ENCODE assay signal across 13 cellular contexts in genomic region chr18:62372156-62372555, GRCh38. TPM values are rescaled to one million over a fixed set of nuclear protein-coding genes. Genes with fewer than 3 reads are reported as not detected.
DNase-seq lines count a peak whose midpoint lies in the region; ATAC-seq, FAIRE-seq and TF ChIP-seq lines count a peak whose summit lies in the region.
"Had no signal": no experiment of that assay in that cellular context is flagged by ENCODE, and none has a peak within 500 bp of the region (broad histone marks: within the 10 kb centered on the region; RNA-seq: fewer than 3 reads in every experiment).

No MANE protein-coding gene starts in this region.

- 14% methylated on average over 5 of the region's 5 CpGs for WGBS in K562 (ENCODE audit: insufficient coverage, low coverage, missing lambda C conversion rate)
- WGBS in H9 (ENCODE audit: extremely low coverage, insufficient read length, low lambda C conversion rate): no CpG with 5 or more reads among the region's 5 CpGs

- no peak overlapping the region for H3T11ph ChIP-seq in H9 (ENCODE audit: low read length)

- H3K56ac ChIP-seq in H9 (ENCODE audit: insufficient read length, low read depth, low read length): no peak overlapping the region

- no peak overlapping the region for H2BK20ac ChIP-seq in H9 (ENCODE audit: low read depth, low read length, poor library complexity, severe bottlenecking)

- H3K18ac ChIP-seq in H9 (ENCODE audit: insufficient read length, low read depth, low read length): no peak overlapping the region

- no peak for TF ChIP-seq EP300 in K562 (IDR thresholded peaks at IDR 0.05; ENCODE audit: low read length)

- H3K9me2 ChIP-seq in Karpas-422 (replicated peaks; ENCODE audit: insufficient read depth, low read length): no peaks in the 10 kb centered on the region

- H3K23ac ChIP-seq in H9 (ENCODE audit: insufficient read length, low read depth, low read length): no peak overlapping the region

- no peak overlapping the region for H2BK12ac ChIP-seq in H9 (ENCODE audit: insufficient read length, low read depth, low read length)

- no peaks in the 10 kb centered on the region for H3K27me3 Mint-ChIP-seq in activated T-cell treated with anti-CD3 and anti-CD28 coated beads, Interleukin-2, amount 50 U/mL, for 24 hours
- no peaks in the 10 kb centered on the region; the same call in 1 of the 2 replicates for H3K27me3 Mint-ChIP-seq in H9 (ENCODE audit: low read depth)

- no peaks in the 10 kb centered on the region for H3K9me1 ChIP-seq in K562 (ENCODE audit: control insufficient read depth, insufficient read depth, low read length)

- H4K5ac ChIP-seq in H9 (ENCODE audit: insufficient read length, low read depth, low read length): no peak overlapping the region

- H3K4me3 ChIP-seq in Karpas-422 (ENCODE audit: low read length) (peak overlapping the region; percentile 59), K562 (no peak overlapping the region)
- H3K4me3 ChIP-seq: ascending aorta had no signal

- no peak overlapping the region for H3K4ac ChIP-seq in H9 (ENCODE audit: low read depth, low read length)

- H3K4me1 Mint-ChIP-seq in activated T-cell treated with anti-CD3 and anti-CD28 coated beads, Interleukin-2, amount 50 U/mL, for 24 hours (ENCODE audit: low read depth): peaks cover 14% of the 10 kb centered on the region
- H3K4me1 Mint-ChIP-seq in H9: peaks cover 42 to 45% of the 10 kb centered on the region in 2 experiments

- no peak overlapping the region for H2BK120ac ChIP-seq in H9 (ENCODE audit: low read depth, low read length, poor library complexity, severe bottlenecking)

- no peaks in the 10 kb centered on the region for H3K79me1 ChIP-seq in H9 (ENCODE audit: insufficient read depth, low read depth, low read length, poor library complexity, severe bottlenecking)

- BruUV-seq in K562 (replicated peaks; lab: Mats Ljungman, UMichigan): no TSS peak

- H3K27ac Mint-ChIP-seq in activated T-cell treated with anti-CD3 and anti-CD28 coated beads, Interleukin-2, amount 50 U/mL, for 24 hours: no peak overlapping the region
- no peak overlapping the region for H3K27ac Mint-ChIP-seq in H9

- H2AK5ac ChIP-seq in H9 (ENCODE audit: insufficient read length, low read length): no peak overlapping the region

- H3K79me2 ChIP-seq in Karpas-422 (ENCODE audit: low read length) (no peaks in the 10 kb centered on the region), K562 (ENCODE audit: control insufficient read depth, insufficient read depth, low read length) (no peaks in the 10 kb centered on the region), H9 (ENCODE audit: insufficient read depth, low read length) (no peaks in the 10 kb centered on the region)

- H3K36me3 Mint-ChIP-seq in activated T-cell treated with anti-CD3 and anti-CD28 coated beads, Interleukin-2, amount 50 U/mL, for 24 hours (ENCODE audit: low read depth): no peaks in the 10 kb centered on the region
- H3K36me3 Mint-ChIP-seq in H9 (ENCODE audit: insufficient read depth in 1 of 3, low read depth in 3 of 3): peaks cover 7 to 14% (median 9%) of the 10 kb centered on the region in 3 experiments

- H2AFZ ChIP-seq in Karpas-422 (ENCODE audit: low read length) (no peak overlapping the region), K562 (ENCODE audit: low read depth, low read length) (no peak overlapping the region), H9 (ENCODE audit: low read length) (no peak overlapping the region)

- H3K27ac ChIP-seq in Karpas-422 (ENCODE audit: low read length) (peak overlapping the region; percentile 92), K562 (ENCODE audit: extremely low read depth, low read depth, low read length) (no peak overlapping the region), H9 (ENCODE audit: insufficient read length, low read depth, low read length) (no peak overlapping the region)
- H3K27ac ChIP-seq: ascending aorta had no signal

- POLR2A ChIA-PET in K562 (lab: Yijun Ruan, JAX): no interaction called here

- peak overlapping the region; percentile 84 for H3K4me2 ChIP-seq in Karpas-422 (ENCODE audit: low read depth, low read length, poor library complexity, severe bottlenecking)
- H3K4me2 ChIP-seq in K562 (ENCODE audit: insufficient read depth, low read length): no peak overlapping the region
- H3K4me2 ChIP-seq in H9 (ENCODE audit: insufficient read depth, insufficient read length, low read length): no peak overlapping the region

- FAIRE-seq in K562 (lab: Jason Lieb, UNC): no peak
- no peak for FAIRE-seq in RCC 7860 (lab: Jason Lieb, UNC)

- intact Hi-C loops in K562 (cut with micrococcal nuclease): no loop called here

- DNase-seq in Karpas-422 (peak; percentile 97), K562 (ENCODE audit: extremely low read depth in 1 of 4, low spot score in 3 of 4) (no peak), NCI-H2196 (lab: John Stamatoyannopoulos, UW; ENCODE audit: unreplicated experiment) (no peak), RCC 7860 (ENCODE audit: low spot score) (no peak), H9 (no peak)
- DNase-seq in activated T-cell treated with anti-CD3 and anti-CD28 coated beads, Interleukin-2, amount 50 U/mL, for 24 hours: no peak
- DNase-seq: GDM1, KG1, SHP77 treated with DMSO at 0.1 percent for 48 hours had no signal

- no peak overlapping the region for H2BK15ac ChIP-seq in H9 (ENCODE audit: low read depth, low read length)

- TF ChIP-seq CTCF in K562 (IDR thresholded peaks at IDR 0.05 in 2 of 3, conservative IDR thresholded peaks at IDR 0.05 in 1 of 3; ENCODE audit: insufficient read depth in 2 of 3, low read depth in 1 of 3, low read length in 3 of 3) (no peak), H9 (conservative IDR thresholded peaks at IDR 0.05) (no peak)

- no peak for TF ChIP-seq POLR2A in K562 (conservative IDR thresholded peaks at IDR 0.05)

- H3K4me1 ChIP-seq in Karpas-422 (ENCODE audit: low read length) (peaks cover 51% of the 10 kb centered on the region), K562 (replicated peaks in 1 of 2; ENCODE audit: control insufficient read depth in 2 of 2, insufficient read depth in 2 of 2, low read length in 2 of 2) (no peaks in the 10 kb centered on the region), H9 (ENCODE audit: insufficient read depth, low read length) (peaks cover 9% of the 10 kb centered on the region; the same call in 1 of the 2 replicates)
- H3K4me1 ChIP-seq: ascending aorta had no signal

- in situ Hi-C loops in K562 (cut with MboI): no loop called here

- H3K23me2 ChIP-seq in H9 (ENCODE audit: insufficient read length, low read depth, low read length, poor library complexity, severe bottlenecking): no peaks in the 10 kb centered on the region

- no peak overlapping the region for H4K8ac ChIP-seq in H9 (replicated peaks; ENCODE audit: insufficient read length, low read depth, low read length)

- H4K20me1 ChIP-seq in Karpas-422 (ENCODE audit: insufficient read depth, low read depth, low read length) (no peaks in the 10 kb centered on the region), K562 (replicated peaks; ENCODE audit: control insufficient read depth, insufficient read depth, low read length) (no peaks in the 10 kb centered on the region), H9 (ENCODE audit: control insufficient read depth, insufficient read depth, insufficient read length) (no peaks in the 10 kb centered on the region)

- TF ChIP-seq RAD21 in K562 (CRISPR knock-in tag; conservative IDR thresholded peaks at IDR 0.05 in 1 of 2, IDR thresholded peaks at IDR 0.05 in 1 of 2): no peak

- no peak overlapping the region for H2BK5ac ChIP-seq in H9 (ENCODE audit: insufficient read length, low read length)

- H3K36me3 ChIP-seq in Karpas-422 (ENCODE audit: insufficient read depth, low read length): no peaks in the 10 kb centered on the region
- H3K36me3 ChIP-seq in K562 (ENCODE audit: control insufficient read depth, insufficient read depth, low read length): no peaks in the 10 kb centered on the region
- H3K36me3 ChIP-seq: ascending aorta had no signal

- no peak overlapping the region for H3K14ac ChIP-seq in H9 (ENCODE audit: insufficient read depth, low read length)

- H3K9me3 ChIP-seq in Karpas-422 (ENCODE audit: low read length): no peaks in the 10 kb centered on the region
- H3K9me3 ChIP-seq in K562 (replicated peaks; ENCODE audit: control insufficient read depth, insufficient read depth, low read depth, low read length): no peaks in the 10 kb centered on the region
- H3K9me3 ChIP-seq in H9 (ENCODE audit: control insufficient read depth, low read depth, low read length): no peaks in the 10 kb centered on the region
- H3K9me3 ChIP-seq: ascending aorta had no signal

- ATAC-seq in GM18520 (IDR thresholded peaks at IDR 0.05; ENCODE audit: unreplicated experiment) (peak; percentile 43), GM21717 (IDR thresholded peaks at IDR 0.05; ENCODE audit: unreplicated experiment) (peak; percentile 56), K562 (no peak)
- ATAC-seq: HCT116 had no signal

- H3K4me3 Mint-ChIP-seq in activated T-cell treated with anti-CD3 and anti-CD28 coated beads, Interleukin-2, amount 50 U/mL, for 24 hours: no peak overlapping the region
- no peak overlapping the region for H3K4me3 Mint-ChIP-seq in H9

- CTCF ChIA-PET in K562 (lab: Yijun Ruan, JAX; ENCODE audit: low intra/inter-chr PET ratio): no interaction called here

- no peaks in the 10 kb centered on the region for H3K9me3 Mint-ChIP-seq in activated T-cell treated with anti-CD3 and anti-CD28 coated beads, Interleukin-2, amount 50 U/mL, for 24 hours
- no peaks in the 10 kb centered on the region for H3K9me3 Mint-ChIP-seq in H9

- H4K91ac ChIP-seq in H9 (ENCODE audit: insufficient read length, low read depth, low read length): no peak overlapping the region

- H3K27me3 ChIP-seq in Karpas-422 (ENCODE audit: low read length) (no peaks in the 10 kb centered on the region), K562 (ENCODE audit: control insufficient read depth in 2 of 2, insufficient read depth in 2 of 2, low read length in 2 of 2) (peaks cover 9 to 36% of the 10 kb centered on the region in 2 experiments), H9 (ENCODE audit: insufficient read depth, low read length) (no peaks in the 10 kb centered on the region)
- H3K27me3 ChIP-seq: ascending aorta had no signal

- peak overlapping the region; percentile 58 for H3K9ac ChIP-seq in Karpas-422 (ENCODE audit: low read length)
- no peak overlapping the region for H3K9ac ChIP-seq in K562 (ENCODE audit: insufficient read depth in 1 of 2, low read depth in 2 of 2, low read length in 2 of 2)
- no peak overlapping the region for H3K9ac ChIP-seq in H9 (ENCODE audit: extremely low read depth, insufficient read length, low read length)

RNA-seq across cellular contexts. Expression of gene TNFRSF11A, which starts 47.0 kb away (rescaled TPM):
- total RNA-seq in Karpas-422 (2014; rRNA removed; shearing (Covaris generic); ENCODE audit: low replicate concordance): 1.0 and 1.2 TPM in 2 replicates
- 0.23 TPM in 1 of 2 replicates, not detected in the other for total RNA-seq in K562 (2011; cell fraction: chromatin; rRNA removed; ENCODE audit: low replicate concordance)
- not detected in 2 replicates for total RNA-seq in K562 (2011; cell fraction: nucleolus; rRNA removed)
- 0.15 TPM in 1 of 2 replicates, not detected in the other for total RNA-seq in K562 (2011; cell fraction: nucleoplasm; rRNA removed)
- not detected in 2 replicates for total RNA-seq in K562 (2014; rRNA removed)
- not detected in 2 replicates for total RNA-seq in K562 (2014; rRNA removed; fragmentation: Illumina TruSeq; extraction: Trizol)
- not detected in 2 replicates for total RNA-seq in K562 (2015; rRNA removed; fragmentation: Illumina TruSeq; extraction: Trizol)
- total RNA-seq in K562 (2021): 0.04 TPM in 2 replicates
- 0.05 and 0.06 TPM in 2 replicates for polyA plus RNA-seq in K562 (2011; rRNA removed)
- polyA plus RNA-seq in K562 (2011; cell fraction: cytosol; rRNA removed): 0.01 and 0.04 TPM in 2 replicates
- 0.01 and 0.04 TPM in 2 replicates for polyA plus RNA-seq in K562 (2011; cell fraction: nucleus; rRNA removed)
- 0.04 and 0.12 TPM in 2 replicates for polyA plus RNA-seq in K562 (2012)
- 0.03 TPM in 1 of 2 replicates, not detected in the other for polyA plus RNA-seq in K562 (2014; fragmentation: Illumina TruSeq; extraction: Trizol)
- polyA plus RNA-seq in K562 (2014; fragmentation: Nextera tagmentation; extraction: Ambion mirVana): not detected
- 0.03 TPM in 1 of 2 replicates, not detected in the other for polyA plus RNA-seq in K562 (2014; rRNA removed)
- polyA minus RNA-seq in K562 (2011; rRNA and poly(A)+ RNA removed): 0.06 and 0.11 TPM in 2 replicates
- polyA minus RNA-seq in K562 (2011; cell fraction: cytosol; rRNA and poly(A)+ RNA removed): 0.67 TPM in 1 of 2 replicates, not detected in the other
- not detected in 2 replicates for polyA minus RNA-seq in K562 (2011; cell fraction: nucleus; rRNA and poly(A)+ RNA removed)
- total RNA-seq in H9 (2021): 7.8 and 8.1 TPM in 2 replicates
